In the genomic region with DNA sequence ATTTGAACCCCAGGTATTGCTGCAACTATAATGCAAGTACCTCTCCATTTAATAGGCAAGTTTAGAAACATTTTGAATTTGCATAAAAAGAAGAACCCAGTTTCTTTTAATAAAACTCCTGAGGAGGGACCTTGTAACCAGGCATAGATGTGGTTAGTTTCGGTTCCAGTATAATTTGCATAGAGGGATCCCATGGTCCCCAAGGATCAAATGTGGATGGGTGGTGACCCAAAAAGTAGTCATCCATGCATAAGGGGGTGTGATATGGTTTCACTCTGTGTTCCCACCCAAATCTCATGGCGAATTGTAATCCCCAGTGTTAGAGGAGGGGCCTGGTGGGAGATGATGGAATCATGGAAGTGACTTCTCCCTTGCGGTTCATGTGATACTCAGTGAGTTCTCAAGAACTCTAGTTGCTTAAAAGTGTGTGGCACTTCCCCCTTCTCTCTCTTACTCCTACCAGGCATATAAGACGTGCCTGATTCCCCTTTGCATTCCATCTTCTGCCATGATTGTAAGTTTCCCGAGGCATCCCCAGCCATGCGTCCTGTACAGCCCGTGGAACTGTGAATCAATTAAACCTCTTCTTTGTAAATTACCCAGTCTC, we compare ENCODE assay signal across 12 cellular contexts. TPM values are rescaled to one million over a fixed set of nuclear protein-coding genes. Genes with fewer than 3 reads are reported as not detected.
A peak's percentile ranks its signal among the peaks of the same experiment; 100 is the strongest.
DNase-seq lines count a peak whose midpoint lies in the region; ATAC-seq and TF ChIP-seq lines count a peak whose summit lies in the region.
"Had no signal": no experiment of that assay in that cellular context is flagged by ENCODE, and none has a peak within 500 bp of the region (broad histone marks: within the 10 kb centered on the region; RNA-seq: fewer than 3 reads in every experiment).

No MANE protein-coding gene starts in this region.

- WGBS in lower leg skin, 2 donors = 84 to 85% methylated on average over 7 of the region's 7 CpGs

- no peaks in the 10 kb centered on the region for H4K20me1 ChIP-seq in SU-DHL-6 (ENCODE audit: low read depth, low read length)

- no peaks in the 10 kb centered on the region for H3K4me1 ChIP-seq in effector memory CD4-positive, alpha-beta T cell (ENCODE audit: control insufficient read depth, insufficient read depth, low read length, poor library complexity, severe bottlenecking)

- no peak for TF ChIP-seq POLR2A in lower leg skin (IDR thresholded peaks at IDR 0.05)

- peak overlapping the region; percentile 33 for H3K4me2 ChIP-seq in SU-DHL-6 (ENCODE audit: low read depth, low read length, poor library complexity, severe bottlenecking)

- no peaks in the 10 kb centered on the region for H3K9me2 ChIP-seq in SU-DHL-6 (replicated peaks; ENCODE audit: insufficient read depth, low read length)

- H3K79me2 ChIP-seq in SU-DHL-6 (ENCODE audit: insufficient read depth, low read length) = no peaks in the 10 kb centered on the region

- peak overlapping the region; percentile 1 for H3K4me3 ChIP-seq in SU-DHL-6 (ENCODE audit: insufficient read depth, low read length, poor library complexity, severe bottlenecking)
- no peak overlapping the region for H3K4me3 ChIP-seq in effector memory CD4-positive, alpha-beta T cell (ENCODE audit: insufficient read depth, low read depth, low read length, poor library complexity, severe bottlenecking)
- no peak overlapping the region for H3K4me3 ChIP-seq in lower leg skin (ENCODE audit: low read depth, poor library complexity, severe bottlenecking)

- no peak for TF ChIP-seq CTCF in SU-DHL-6 (IDR thresholded peaks at IDR 0.05; ENCODE audit: insufficient read depth, low read length, poor library complexity, severe bottlenecking)
- TF ChIP-seq CTCF in lower leg skin (IDR thresholded peaks at IDR 0.05) = no peak

- H3K27me3 ChIP-seq in SU-DHL-6 (ENCODE audit: low read length) = no peaks in the 10 kb centered on the region
- no peaks in the 10 kb centered on the region for H3K27me3 ChIP-seq in effector memory CD4-positive, alpha-beta T cell (replicated peaks; ENCODE audit: control insufficient read depth, insufficient read depth, low read length, poor library complexity, severe bottlenecking)

- no peak overlapping the region for H2AFZ ChIP-seq in SU-DHL-6 (ENCODE audit: low read depth, low read length, severe bottlenecking)

- ATAC-seq in GM18861 (IDR thresholded peaks at IDR 0.05; ENCODE audit: unreplicated experiment) (peak; percentile 83), GM21529 (IDR thresholded peaks at IDR 0.05; ENCODE audit: unreplicated experiment) (peak; percentile 78), HG03108 (IDR thresholded peaks at IDR 0.05; ENCODE audit: unreplicated experiment) (peak; percentile 78)

- H3F3A ChIP-seq in SU-DHL-6 (ENCODE audit: insufficient read depth) = no peaks in the 10 kb centered on the region

- intact Hi-C loops in lower leg skin (cut with DNase I; ENCODE audit: low total_unique reads) = no loop called here

- H3K9ac ChIP-seq in SU-DHL-6 (ENCODE audit: low read length) = no peak overlapping the region

- peaks cover 4% of the 10 kb centered on the region; the same call in 1 of the 2 replicates for H3K9me3 ChIP-seq in SU-DHL-6 (ENCODE audit: insufficient read depth, low read length)
- H3K9me3 ChIP-seq in effector memory CD4-positive, alpha-beta T cell (ENCODE audit: control insufficient read depth, low read length) = no peaks in the 10 kb centered on the region

- 0 out of 2 replicates have a peak, but pooled peaks cover 6% of the 10 kb centered on the region for H3K36me3 ChIP-seq in SU-DHL-6 (ENCODE audit: low read length)
- H3K36me3 ChIP-seq in effector memory CD4-positive, alpha-beta T cell (ENCODE audit: control insufficient read depth, insufficient read depth, low read length) = no peaks in the 10 kb centered on the region

- DNase-seq in effector memory CD4-positive, alpha-beta T cell = no peak
- no peak for DNase-seq in medulla oblongata (ENCODE audit: extremely low spot score)
- DNase-seq in HUDEP-2 (lab: John Stamatoyannopoulos, UW; ENCODE audit: unreplicated experiment in 76 of 76) = no peak
- DNase-seq in lower leg skin (ENCODE audit: low spot score in 2 of 2) = no peak
- DNase-seq: AML-193, kidney, NCI-H146, trophoblast cell had no signal

- no peak overlapping the region for H3K27ac ChIP-seq in SU-DHL-6 (ENCODE audit: low read depth, low read length)
- H3K27ac ChIP-seq in effector memory CD4-positive, alpha-beta T cell (ENCODE audit: insufficient read depth, low read length, poor library complexity, severe bottlenecking) = no peak overlapping the region

RNA-seq across cellular contexts. Expression of a gene that starts 40.2 kb away (rescaled TPM):
- total RNA-seq in lower leg skin = under 1 TPM; 0.07 to 0.68 (median 0.27) TPM

RNA-seq across cellular contexts. Expression of a gene that starts 47.2 kb away (rescaled TPM):
- 100 to 1,000 TPM in 2 of 4 donors, 10 to 100 TPM in 2; 67.3 to 173 (median 106) TPM for total RNA-seq in lower leg skin

RNA-seq across cellular contexts. Expression of a gene that starts 53.3 kb away (rescaled TPM):
- total RNA-seq in lower leg skin = 100 to 1,000 TPM; 113 to 140 (median 122) TPM
